ENCODE assay signal across 18 cellular contexts in the genomic region with DNA sequence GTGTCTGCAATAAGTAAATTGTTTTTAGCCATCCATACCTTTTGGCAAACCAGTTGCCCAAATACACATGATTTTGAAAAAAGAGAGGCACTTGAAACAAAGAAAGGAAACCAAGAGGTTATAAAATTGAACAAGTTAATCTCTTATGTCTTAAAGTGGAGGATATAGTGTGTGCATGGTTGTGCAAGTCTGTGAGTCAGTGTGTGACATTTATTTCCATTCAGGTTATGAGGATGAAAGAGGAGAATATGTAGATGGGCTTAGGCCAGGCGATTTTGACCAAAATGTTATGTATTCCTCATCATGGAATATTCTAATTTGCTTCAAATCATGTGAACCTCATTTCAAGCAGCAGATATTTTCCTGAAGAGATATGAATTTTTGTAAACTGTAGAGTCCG.
DNase-seq lines count a peak whose midpoint lies in the region; ATAC-seq and TF ChIP-seq lines count a peak whose summit lies in the region.
"Had no signal": no experiment of that assay in that cellular context is flagged by ENCODE, and none has a peak within 500 bp of the region (broad histone marks: within the 10 kb centered on the region; RNA-seq: fewer than 3 reads in every experiment).

No MANE protein-coding gene starts in this region.

- no peak overlapping the region for H3K27ac Mint-ChIP-seq in MCF 10A (ENCODE audit: low read depth, unreplicated experiment)

- no peaks in the 10 kb centered on the region for H3K9me3 ChIP-seq in Peyer's patch
- no peaks in the 10 kb centered on the region for H3K9me3 ChIP-seq in lower lobe of right lung
- H3K9me3 ChIP-seq in suprapubic skin, result no peaks in the 10 kb centered on the region
- no peaks in the 10 kb centered on the region for H3K9me3 ChIP-seq in left lung
- H3K9me3 ChIP-seq: BE2C, MG63 had no signal

- peaks cover 0 to 59% (median 7%) of the 10 kb centered on the region in 4 donors for H3K4me1 ChIP-seq in Peyer's patch
- H3K4me1 ChIP-seq in lower lobe of right lung, result peaks cover 10% of the 10 kb centered on the region
- H3K4me1 ChIP-seq in suprapubic skin, result peaks cover 14% of the 10 kb centered on the region
- H3K4me1 ChIP-seq in left lung, result peaks cover 0 to 3% of the 10 kb centered on the region in 2 donors
- H3K4me1 ChIP-seq: BE2C had no signal

- TF ChIP-seq EP300 in suprapubic skin (IDR thresholded peaks at IDR 0.05), result no peak

- TF ChIP-seq CTCF in Peyer's patch (IDR thresholded peaks at IDR 0.05) (no peak), brain microvascular endothelial cell (IDR thresholded peaks at IDR 0.05; ENCODE audit: low read depth, low read length, missing control alignments) (no peak), lower lobe of right lung (IDR thresholded peaks at IDR 0.05) (no peak), suprapubic skin (IDR thresholded peaks at IDR 0.05) (no peak), MCF 10A (IDR thresholded peaks at IDR 0.05; ENCODE audit: unreplicated experiment) (no peak), left lung (IDR thresholded peaks at IDR 0.05) (no peak)

- in situ Hi-C loops in brain microvascular endothelial cell (cut with HindIII; ENCODE audit: low pct_ligation_motif_present, low sequenced_read_pairs), result no loop called here

- H3K4me1 Mint-ChIP-seq in MCF 10A (ENCODE audit: insufficient read depth, unreplicated experiment), result peaks cover 5% of the 10 kb centered on the region

- 95% methylated on average over 2 of the region's 2 CpGs for WGBS in suprapubic skin

- DNase-seq in Peyer's patch (no peak), brain microvascular endothelial cell (no peak), lower lobe of right lung (no peak), suprapubic skin (ENCODE audit: low spot score in 2 of 2) (no peak), MCF 10A (ENCODE audit: unreplicated experiment) (no peak), left lung (no peak), superior temporal gyrus (ENCODE audit: extremely low spot score) (no peak)
- DNase-seq: activated CD8-positive, alpha-beta memory T cell treated with anti-CD3 and anti-CD28 coated beads for 24 hours; activated gamma-delta T cell; BE2C; DMS53; endodermal cell; kidney glomerular epithelial cell; MG63; NCI-H2107; NCI-H526 treated with DMSO at 0.1 percent for 48 hours; stimulated activated CD4-positive, alpha-beta T cell treated with anti-CD3 and anti-CD28 coated beads, Interleukin-15, amount 100 ng/mL, for 24 hours had no signal

- TF ChIP-seq POLR2A in Peyer's patch (IDR thresholded peaks at IDR 0.05) (no peak), suprapubic skin (IDR thresholded peaks at IDR 0.05) (no peak)

- no peak overlapping the region for H3K4me3 Mint-ChIP-seq in MCF 10A (ENCODE audit: unreplicated experiment)
- H3K4me3 Mint-ChIP-seq: endodermal cell, type B pancreatic cell had no signal

- intact Hi-C loops in lower lobe of right lung (cut with DNase I) (no loop called here), MCF 10A (cut with micrococcal nuclease) (no loop called here), left lung (cut with DNase I) (no loop called here)

- no TSS peak for BruUV-seq in MCF 10A (replicated peaks; lab: Mats Ljungman, UMichigan)

- no peaks in the 10 kb centered on the region for H3K36me3 Mint-ChIP-seq in MCF 10A (ENCODE audit: insufficient read depth, unreplicated experiment)

- POLR2A ChIA-PET in MCF 10A (lab: Yijun Ruan, JAX), result no interaction called here

- no peaks in the 10 kb centered on the region for H3K27me3 Mint-ChIP-seq in MCF 10A (ENCODE audit: insufficient read depth, unreplicated experiment)
- H3K27me3 Mint-ChIP-seq: type B pancreatic cell had no signal

- no peaks in the 10 kb centered on the region for H3K27me3 ChIP-seq in Peyer's patch
- H3K27me3 ChIP-seq in brain microvascular endothelial cell (replicated peaks), result no peaks in the 10 kb centered on the region
- H3K27me3 ChIP-seq in lower lobe of right lung (ENCODE audit: low read depth), result no peaks in the 10 kb centered on the region
- no peaks in the 10 kb centered on the region for H3K27me3 ChIP-seq in suprapubic skin
- no peaks in the 10 kb centered on the region for H3K27me3 ChIP-seq in left lung
- H3K27me3 ChIP-seq: BE2C, MG63 had no signal

- no peak overlapping the region for H3K4me3 ChIP-seq in Peyer's patch
- H3K4me3 ChIP-seq in brain microvascular endothelial cell (ENCODE audit: low read depth, low read length), result no peak overlapping the region
- no peak overlapping the region for H3K4me3 ChIP-seq in lower lobe of right lung
- H3K4me3 ChIP-seq in suprapubic skin, result no peak overlapping the region
- no peak overlapping the region for H3K4me3 ChIP-seq in left lung
- H3K4me3 ChIP-seq: MG63 had no signal

- ATAC-seq in lower lobe of right lung (no peak), left lung (no peak)

- H3K27ac ChIP-seq in Peyer's patch (peak overlapping the region in 3 of 4 donors; percentile 38 to 86 (median 44)), brain microvascular endothelial cell (peak overlapping the region; percentile 44), lower lobe of right lung (peak overlapping the region; percentile 47), suprapubic skin (peak overlapping the region; percentile 72), left lung (peak overlapping the region in 1 of 2 donors; percentile 28)

- peaks cover 7% of the 10 kb centered on the region for H3K9me3 Mint-ChIP-seq in MCF 10A (ENCODE audit: unreplicated experiment)

- no peaks in the 10 kb centered on the region for H3K36me3 ChIP-seq in Peyer's patch
- H3K36me3 ChIP-seq in brain microvascular endothelial cell (replicated peaks), result no peaks in the 10 kb centered on the region
- H3K36me3 ChIP-seq in lower lobe of right lung, result no peaks in the 10 kb centered on the region
- no peaks in the 10 kb centered on the region for H3K36me3 ChIP-seq in suprapubic skin
- H3K36me3 ChIP-seq in left lung, result no peaks in the 10 kb centered on the region
- H3K36me3 ChIP-seq: BE2C, MG63 had no signal

- CTCF ChIA-PET in MCF 10A (lab: Yijun Ruan, JAX), result interaction anchor here (0.7 kb wide), 1 partner anchor 641 kb away, joined by 3 read pairs; no protein-coding TSS in a partner anchor
